25 cellular contexts compared by ENCODE assay signal in the genomic region with DNA sequence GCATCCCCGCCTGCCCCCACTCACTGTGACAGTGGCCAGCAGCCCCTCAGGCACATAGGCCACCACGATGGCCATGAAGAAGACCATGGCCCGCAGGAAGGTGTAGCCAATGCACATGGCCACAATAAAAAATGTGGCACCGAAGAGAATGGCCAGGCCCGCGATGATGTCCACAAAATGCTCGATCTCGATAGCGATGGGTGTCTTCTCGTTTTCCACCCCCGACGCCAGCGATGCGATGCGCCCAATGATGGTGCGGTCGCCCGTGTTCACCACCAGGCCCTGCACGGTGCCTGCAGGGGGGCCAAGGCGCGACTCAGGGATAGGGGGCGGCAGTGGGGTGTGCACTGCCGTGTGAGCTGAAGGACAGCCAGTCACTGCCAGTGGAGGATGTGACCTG. TPM values are rescaled to one million over a fixed set of nuclear protein-coding genes. Genes with fewer than 3 reads are reported as not detected.
"Had no signal": no experiment of that assay in that cellular context is flagged by ENCODE, and none has a peak within 500 bp of the region (broad histone marks: within the 10 kb centered on the region; RNA-seq: fewer than 3 reads in every experiment).

No MANE protein-coding gene starts in this region.

- DNase-seq: effector CD8-positive, alpha-beta T cell; heart left ventricle; hippocampal formation; left lung; mesenchymal stem cell; midbrain; nephron progenitor cell; sigmoid colon; stimulated activated CD4-positive, alpha-beta T cell treated with anti-CD3 and anti-CD28 coated beads, Interleukin-12 subunit alpha, Interleukin-12 subunit beta, amount 100 ng/mL, for 4 hours; stimulated activated naive CD4-positive, alpha-beta T cell treated with Interleukin-2 at 50 U/mL for 16 hours; trophoblast cell had no signal

- H3K4me3 Mint-ChIP-seq: nephron progenitor cell had no signal

- H3K4me3 ChIP-seq: coronary artery, heart left ventricle, left lung, lung, right atrium auricular region, sigmoid colon, skin epidermis had no signal

- H3K9me3 ChIP-seq: heart left ventricle, left lung, right atrium auricular region, sigmoid colon had no signal

- H3K27ac Mint-ChIP-seq: nephron progenitor cell had no signal

- H3K36me3 ChIP-seq: heart left ventricle, left lung, right atrium auricular region, sigmoid colon had no signal

- H3K27ac ChIP-seq: coronary artery, heart left ventricle, left lung, right atrium auricular region, sigmoid colon, skin epidermis had no signal

- ATAC-seq: esophagus mucosa, heart left ventricle, left lung had no signal

RNA-seq across cellular contexts. Expression of a gene that starts 3.7 kb away (rescaled TPM):
- total RNA-seq: chondrocyte, dermis microvascular lymphatic vessel endothelial cell, esophagus mucosa, fibroblast of lung, frontal cortex, glomerular endothelial cell, heart left ventricle, left lung, lung, osteocyte, pulmonary artery endothelial cell, right atrium auricular region, sigmoid colon, urinary bladder had no signal
- polyA plus RNA-seq: fibroblast of lung, heart left ventricle, urinary bladder had no signal

RNA-seq across cellular contexts. Expression of a gene that starts 26.2 kb away (rescaled TPM):
- total RNA-seq: chondrocyte, dermis microvascular lymphatic vessel endothelial cell, esophagus mucosa, fibroblast of lung, frontal cortex, glomerular endothelial cell, heart left ventricle, left lung, lung, osteocyte, pulmonary artery endothelial cell, right atrium auricular region, sigmoid colon, urinary bladder had no signal
- polyA plus RNA-seq: fibroblast of lung, heart left ventricle, lung, sigmoid colon, thymus, urinary bladder had no signal

RNA-seq across cellular contexts. Expression of a gene that starts 26.5 kb away (rescaled TPM):
- total RNA-seq: chondrocyte, dermis microvascular lymphatic vessel endothelial cell, esophagus mucosa, fibroblast of lung, frontal cortex, glomerular endothelial cell, heart left ventricle, left lung, lung, osteocyte, pulmonary artery endothelial cell, right atrium auricular region, sigmoid colon, urinary bladder had no signal
- polyA plus RNA-seq: fibroblast of lung, heart left ventricle, lung, sigmoid colon, urinary bladder had no signal

RNA-seq across cellular contexts. Expression of a gene that starts 31.7 kb away (rescaled TPM):
- total RNA-seq: dermis microvascular lymphatic vessel endothelial cell, frontal cortex, glomerular endothelial cell, heart left ventricle, osteocyte, pulmonary artery endothelial cell, right atrium auricular region, sigmoid colon, urinary bladder had no signal
- polyA plus RNA-seq: heart left ventricle had no signal
